18 cellular contexts compared by ENCODE assay signal in genomic region chr22:40004836-40005235, GRCh38. TPM values are rescaled to one million over a fixed set of nuclear protein-coding genes. Genes with fewer than 3 reads are reported as not detected.
DNase-seq lines count a peak whose midpoint lies in the region; FAIRE-seq and TF ChIP-seq lines count a peak whose summit lies in the region.
"Had no signal": no experiment of that assay in that cellular context is flagged by ENCODE, and none has a peak within 500 bp of the region (broad histone marks: within the 10 kb centered on the region; RNA-seq: fewer than 3 reads in every experiment).

No MANE protein-coding gene starts in this region.

- TF ChIP-seq CTCF in bronchial epithelial cell (IDR thresholded peaks at IDR 0.05; ENCODE audit: insufficient read depth, low read length, severe bottlenecking): no peak
- TF ChIP-seq CTCF in neural progenitor cell (IDR thresholded peaks at IDR 0.05): no peak

- H3K27me3 ChIP-seq in bronchial epithelial cell (ENCODE audit: control insufficient read depth, insufficient read depth, low read length) (no peaks in the 10 kb centered on the region), neural progenitor cell (peaks cover 17% of the 10 kb centered on the region)
- H3K27me3 ChIP-seq: BE2C, SJSA1 had no signal

- H3K27me3 Mint-ChIP-seq in neural progenitor cell (ENCODE audit: insufficient read depth, low read depth): peaks cover 16% of the 10 kb centered on the region

- H3K4me2 ChIP-seq in neural progenitor cell: no peak overlapping the region

- peaks cover 30% of the 10 kb centered on the region for H3F3A ChIP-seq in neural progenitor cell (ENCODE audit: low read depth)

- no peaks in the 10 kb centered on the region for H3K9me3 Mint-ChIP-seq in neural progenitor cell
- H3K9me3 Mint-ChIP-seq: CD4-positive, alpha-beta T cell; HFFc6 had no signal

- H3K36me3 ChIP-seq in bronchial epithelial cell (ENCODE audit: control insufficient read depth, insufficient read depth, low read length) (peaks cover 8% of the 10 kb centered on the region), neural progenitor cell (no peaks in the 10 kb centered on the region)
- H3K36me3 ChIP-seq: BE2C, SJSA1 had no signal

- H3K4me3 Mint-ChIP-seq in neural progenitor cell: no peak overlapping the region
- H3K4me3 Mint-ChIP-seq: CD4-positive, alpha-beta T cell; HFFc6 had no signal

- no peak overlapping the region for H3K4me3 ChIP-seq in bronchial epithelial cell (ENCODE audit: low read depth, low read length)
- no peak overlapping the region for H3K4me3 ChIP-seq in neural progenitor cell
- H3K4me3 ChIP-seq: SJSA1 had no signal

- H3K79me2 ChIP-seq in neural progenitor cell (ENCODE audit: low read depth): no peaks in the 10 kb centered on the region

- no peaks in the 10 kb centered on the region for H3K9me3 ChIP-seq in neural progenitor cell (ENCODE audit: low read depth)
- H3K9me3 ChIP-seq: BE2C, SJSA1 had no signal

- H2AFZ ChIP-seq in neural progenitor cell (replicated peaks): no peak overlapping the region

- H3K27ac ChIP-seq in neural progenitor cell: no peak overlapping the region
- H3K27ac ChIP-seq: SJSA1 had no signal

- H3K27ac Mint-ChIP-seq in neural progenitor cell: peak overlapping the region; percentile 35
- H3K27ac Mint-ChIP-seq: CD4-positive, alpha-beta T cell; HFFc6 had no signal

- peak; percentile 80 for FAIRE-seq in bronchial epithelial cell (lab: Jason Lieb, UNC)
- FAIRE-seq: H54 had no signal

- peaks cover 4% of the 10 kb centered on the region for H4K20me1 ChIP-seq in neural progenitor cell (ENCODE audit: low read depth)

- no peaks in the 10 kb centered on the region for H3K36me3 Mint-ChIP-seq in neural progenitor cell

- DNase-seq in COR-L47 (lab: John Stamatoyannopoulos, UW) (peak; percentile 67), NCI-H2171 treated with DMSO at 0.1 percent for 48 hours (lab: John Stamatoyannopoulos, UW) (peak; percentile 85), bronchial epithelial cell (ENCODE audit: low read depth) (no peak), neural progenitor cell (ENCODE audit: low spot score) (no peak), NCI-H774 (lab: John Stamatoyannopoulos, UW) (no peak), NCI-H526 (lab: John Stamatoyannopoulos, UW) (no peak)
- no peak for DNase-seq in activated CD4-positive, alpha-beta T cell treated with anti-CD3 and anti-CD28 coated beads, Interleukin-2, amount 50 U/mL, for 1 hour
- DNase-seq: BE2C; CD4-positive, alpha-beta T cell; HFFc6; KBM-7; NCI-H187; OCI-M1 had no signal

- no peak overlapping the region for H3K9ac ChIP-seq in neural progenitor cell

- H3K4me1 Mint-ChIP-seq in neural progenitor cell: peaks cover 75% of the 10 kb centered on the region

- peaks cover 60% of the 10 kb centered on the region for H3K4me1 ChIP-seq in neural progenitor cell
- H3K4me1 ChIP-seq: SJSA1 had no signal

RNA-seq across cellular contexts. Expression of gene FAM83F, which starts 10.1 kb away (rescaled TPM):
- 22.1 and 27.8 TPM in 2 replicates for total RNA-seq in bronchial epithelial cell
- total RNA-seq in neural progenitor cell (ENCODE audit: low replicate concordance): 0.09 and 0.56 TPM in 2 replicates
- total RNA-seq: HFFc6, RPMI7951, SJSA1 had no signal

RNA-seq across cellular contexts. Expression of gene TMA7B, which starts 44.6 kb away (rescaled TPM):
- total RNA-seq in bronchial epithelial cell (not detected in 2 replicates), neural progenitor cell (ENCODE audit: low replicate concordance) (not detected in 2 replicates)
- total RNA-seq: G401, HFFc6, NCI-H460, SJSA1 had no signal

Comparison
In these comparisons a context has a peak if more than half of its experiments do, and no peak if none do; other contexts are left out.
1. DNase-seq: peak in COR-L47 (single experiment) and NCI-H2171 treated with DMSO at 0.1 percent for 48 hours (single experiment); none in bronchial epithelial cell (single experiment), neural progenitor cell (single experiment), NCI-H774 (single experiment), NCI-H526 (0 of 2) and activated CD4-positive, alpha-beta T cell treated with anti-CD3 and anti-CD28 coated beads, Interleukin-2, amount 50 U/mL, for 1 hour (single experiment).
2. RNA of gene FAM83F, which starts 10.1 kb away (total RNA-seq): 22.1 to 27.8 TPM in bronchial epithelial cell; 0.09 to 0.56 TPM in neural progenitor cell; every median in the first group is over 10 times any median in the second.